In the genomic region with DNA sequence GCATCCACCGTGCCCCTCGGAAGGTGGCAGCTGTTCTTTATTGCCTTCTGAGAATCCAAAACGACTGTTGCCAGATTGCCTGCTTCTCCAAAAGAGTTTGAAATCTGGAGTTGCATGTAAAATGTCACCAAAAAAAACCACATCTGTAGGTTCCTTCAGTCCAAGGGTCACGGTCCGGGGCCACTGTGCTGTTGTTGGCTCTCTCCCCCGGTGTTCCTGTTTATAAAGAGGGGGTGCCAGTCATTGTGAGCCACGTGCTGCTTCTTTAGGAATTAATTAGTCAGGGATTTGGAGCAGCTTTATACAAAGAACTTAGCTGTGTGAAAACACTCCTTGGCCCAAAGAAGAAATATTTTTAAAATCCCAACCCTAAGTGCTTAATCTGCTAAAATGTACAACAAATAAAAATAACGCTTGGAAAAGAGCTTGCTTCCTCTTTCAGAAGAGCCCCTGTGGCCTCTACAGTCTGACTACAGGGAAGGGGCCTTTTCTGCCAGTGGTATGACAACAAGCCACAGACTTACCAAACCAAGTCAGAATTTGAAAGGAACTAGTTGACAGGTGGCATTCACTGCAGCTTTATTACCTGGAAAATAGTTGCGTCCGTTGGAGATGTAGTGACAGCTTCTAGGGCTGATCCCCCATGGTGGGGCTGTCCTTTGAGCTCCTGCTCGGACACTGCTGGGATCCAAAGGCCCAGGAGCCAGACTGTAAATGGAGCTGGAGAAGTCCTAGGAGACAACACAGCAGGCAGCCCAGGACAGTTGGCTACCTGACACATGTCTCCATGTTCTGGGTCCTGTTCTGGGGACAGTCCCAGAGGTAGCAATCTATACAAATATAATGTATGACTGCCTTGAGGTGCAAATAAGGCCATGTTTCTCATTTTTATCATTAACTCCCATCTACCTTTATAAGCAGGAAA, we compare ENCODE assay signal across 13 cellular contexts.
DNase-seq lines count a peak whose midpoint lies in the region; ATAC-seq and TF ChIP-seq lines count a peak whose summit lies in the region.
"Had no signal": no experiment of that assay in that cellular context is flagged by ENCODE, and none has a peak within 500 bp of the region (broad histone marks: within the 10 kb centered on the region; RNA-seq: fewer than 3 reads in every experiment).

No MANE protein-coding gene starts in this region.

- H3K4me3 ChIP-seq in left ventricle myocardium inferior (no peak overlapping the region), aorta (ENCODE audit: low read length in 2 of 2) (no peak overlapping the region)
- H3K4me3 ChIP-seq: transverse colon had no signal

- H3K9me3 ChIP-seq in left ventricle myocardium inferior (replicated peaks) (peaks cover 7% of the 10 kb centered on the region), aorta (ENCODE audit: control insufficient read depth, low read length) (peaks cover 1% of the 10 kb centered on the region)
- H3K9me3 ChIP-seq: transverse colon had no signal

- WGBS in aorta, 2 donors: 23 to 26% methylated on average over 11 of the region's 11 CpGs

- no peaks in the 10 kb centered on the region for H3K36me3 ChIP-seq in left ventricle myocardium inferior
- H3K36me3 ChIP-seq in aorta (ENCODE audit: control insufficient read depth in 1 of 2, insufficient read depth in 2 of 2, low read length in 1 of 2): no peaks in the 10 kb centered on the region
- H3K36me3 ChIP-seq: transverse colon had no signal

- ATAC-seq in Right ventricle myocardium superior (ENCODE audit: poor library complexity) (peak; percentile 36), aorta (ENCODE audit: low FRiP score) (peak; percentile 49), GM18858 (IDR thresholded peaks at IDR 0.05; ENCODE audit: unreplicated experiment) (no peak), GM19035 (IDR thresholded peaks at IDR 0.05; ENCODE audit: unreplicated experiment) (no peak)
- ATAC-seq: activated CD8-positive, alpha-beta T cell treated with anti-CD3 and anti-CD28 coated beads, Interleukin-2, amount 10 ng/mL, durations not matched to agents 7 days and 5 days had no signal

- no peak overlapping the region for H3K27ac ChIP-seq in left ventricle myocardium inferior (replicated peaks)
- H3K27ac ChIP-seq in layer of hippocampus (ENCODE audit: low read depth, low read length): peak overlapping the region; percentile 59
- H3K27ac ChIP-seq in aorta (ENCODE audit: low read depth in 1 of 2, low read length in 2 of 2): no peak overlapping the region

- DNase-seq in Right ventricle myocardium superior: no peak
- no peak for DNase-seq in left ventricle myocardium inferior
- DNase-seq in NOMO-1 treated with DMSO at 0.1 percent for 48 hours (lab: John Stamatoyannopoulos, UW; ENCODE audit: unreplicated experiment): peak; percentile 84
- DNase-seq in aorta: no peak
- DNase-seq in NCI-H345 (lab: John Stamatoyannopoulos, UW): no peak
- DNase-seq: activated CD8-positive, alpha-beta T cell treated with anti-CD3 and anti-CD28 coated beads, Interleukin-2, amount 10 ng/mL, durations not matched to agents 7 days and 5 days; DMS153; NCI-H1436; T-helper 2 cell had no signal

- H3K4me1 ChIP-seq in left ventricle myocardium inferior (no peaks in the 10 kb centered on the region), aorta (ENCODE audit: control insufficient read depth in 1 of 2, insufficient read depth in 2 of 2, low read length in 2 of 2) (no peaks in the 10 kb centered on the region)

- TF ChIP-seq CTCF in left ventricle myocardium inferior (IDR thresholded peaks at IDR 0.05; ENCODE audit: borderline replicate concordance): no peak

- H3K27me3 ChIP-seq in left ventricle myocardium inferior (ENCODE audit: low read depth) (no peaks in the 10 kb centered on the region), layer of hippocampus (ENCODE audit: control insufficient read depth, insufficient read depth, low read length) (peaks cover 2% of the 10 kb centered on the region), aorta (ENCODE audit: control insufficient read depth in 1 of 2, insufficient read depth in 2 of 2, low read length in 1 of 2) (no peaks in the 10 kb centered on the region)
- H3K27me3 ChIP-seq: transverse colon had no signal

- intact Hi-C loops in Right ventricle myocardium superior (cut with DNase I): no loop called here
- intact Hi-C loops in left ventricle myocardium inferior (cut with micrococcal nuclease): no loop called here
- intact Hi-C loops in aorta (cut with DNase I): no loop called here

Comparison
In these comparisons a context has a peak if more than half of its experiments do, and no peak if none do; other contexts are left out.
1. ATAC-seq: peak in Right ventricle myocardium superior (single experiment) and aorta (single experiment); none in GM18858 (single experiment) and GM19035 (single experiment).